Comparison of ENCODE assay signal across 25 cellular contexts in the genomic region with DNA sequence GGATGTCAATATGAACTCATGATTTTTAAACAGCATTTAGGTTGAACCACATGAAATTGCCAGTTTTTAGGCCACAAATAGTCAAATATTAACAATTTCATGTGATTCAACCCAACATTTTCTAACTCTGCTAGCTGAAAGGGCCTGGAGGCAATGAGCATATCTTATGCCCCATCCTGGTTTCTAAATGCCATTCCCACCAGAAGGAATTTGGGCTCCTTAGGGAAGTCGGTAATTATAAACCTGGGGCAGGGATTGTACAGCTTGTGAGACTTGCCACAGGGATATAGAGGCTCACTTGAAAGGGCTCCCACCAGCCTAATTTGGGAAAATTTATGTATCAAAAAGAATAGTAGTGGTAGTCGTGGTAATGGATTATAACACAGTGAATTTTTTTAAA.
"Had no signal": no experiment of that assay in that cellular context is flagged by ENCODE, and none has a peak within 500 bp of the region (broad histone marks: within the 10 kb centered on the region; RNA-seq: fewer than 3 reads in every experiment).

No MANE protein-coding gene starts in this region.

- H3K4me1 Mint-ChIP-seq: activated B cell treated with CpG ODN at 0.5 μM for 24 hours had no signal

- H3K36me3 Mint-ChIP-seq: natural killer cell had no signal

- H3K9me3 Mint-ChIP-seq: activated B cell treated with CpG ODN at 0.5 μM for 24 hours, natural killer cell, neural progenitor cell had no signal

- H3K4me3 Mint-ChIP-seq: activated B cell treated with CpG ODN at 0.5 μM for 24 hours; activated naive CD8-positive, alpha-beta T cell; natural killer cell; neural progenitor cell; T-helper 2 cell treated with Interferon-gamma antibody and Interleukin-4, amounts not matched to agents 5 μg/mL and 100 μg/mL, for 36 hours had no signal

- H3K27me3 Mint-ChIP-seq: activated B cell treated with CpG ODN at 0.5 μM for 24 hours; activated naive CD8-positive, alpha-beta T cell had no signal

- ATAC-seq: gastroesophageal sphincter, left colon, natural killer cell, right cardiac atrium had no signal

- H3K4me3 ChIP-seq: gastroesophageal sphincter, neural progenitor cell, spleen, tibial nerve had no signal

- H3K27ac Mint-ChIP-seq: activated B cell treated with CpG ODN at 0.5 μM for 24 hours; activated naive CD8-positive, alpha-beta T cell; natural killer cell; neural progenitor cell; T-helper 2 cell treated with Interferon-gamma antibody and Interleukin-4, amounts not matched to agents 5 μg/mL and 100 μg/mL, for 36 hours had no signal

- DNase-seq: activated B cell treated with CpG ODN at 0.5 μM for 24 hours; activated CD4-positive, alpha-beta T cell treated with anti-CD3 and anti-CD28 coated beads for 4 hours; activated CD4-positive, alpha-beta T cell treated with anti-CD3 and anti-CD28 coated beads, Interleukin-2, amount 50 U/mL, for 48 hours; activated CD8-positive, alpha-beta memory T cell treated with anti-CD3 and anti-CD28 coated beads for 24 hours; activated effector memory CD4-positive, alpha-beta T cell treated with Interleukin-2 at 50 U/mL for 16 hours; activated naive CD4-positive, alpha-beta T cell treated with Interleukin-2 at 50 U/mL for 16 hours; anterior cingulate cortex; dermis blood vessel endothelial cell; effector CD4-positive, alpha-beta T cell; head of caudate nucleus; hippocampal formation; left colon; mammary epithelial cell; midbrain; natural killer cell; occipital lobe; right cardiac atrium; spleen; stimulated activated naive CD4-positive, alpha-beta T cell treated with Interleukin-2 at 50 U/mL for 16 hours; T-helper 1 cell had no signal
